Comparison of ENCODE assay signal across 25 cellular contexts in genomic region chr15:33601461-33601860, GRCh38.
"Had no signal": no experiment of that assay in that cellular context is flagged by ENCODE, and none has a peak within 500 bp of the region (broad histone marks: within the 10 kb centered on the region; RNA-seq: fewer than 3 reads in every experiment).

No MANE protein-coding gene starts in this region.

- H3K9me3 ChIP-seq: neutrophil, pancreas, prostate gland, right lobe of liver, sigmoid colon, suprapubic skin, testis, tibial artery, transverse colon, upper lobe of left lung, vagina had no signal

- H3K4me3 ChIP-seq: pancreas, prostate gland, right lobe of liver, sigmoid colon, suprapubic skin, testis, tibial artery, transverse colon, upper lobe of left lung, vagina had no signal

- H3K4me1 ChIP-seq: pancreas, prostate gland, right lobe of liver, sigmoid colon, suprapubic skin, testis, tibial artery, transverse colon, upper lobe of left lung, vagina had no signal

- FAIRE-seq: pancreas, small intestine, urothelium cell line had no signal

- H3K27me3 ChIP-seq: neutrophil, right lobe of liver, sigmoid colon, suprapubic skin, testis, tibial artery, transverse colon, upper lobe of left lung, vagina had no signal

- DNase-seq: naive thymus-derived CD8-positive, alpha-beta T cell; nephron progenitor cell; nucleus accumbens; pancreas; right cardiac atrium; right lobe of liver; sigmoid colon; small intestine; stimulated activated CD4-positive, alpha-beta T cell treated with anti-CD3 and anti-CD28 coated beads, Interleukin-15, amount 100 ng/mL, for 24 hours; stimulated activated CD4-positive, alpha-beta T cell treated with anti-CD3 and anti-CD28 coated beads, Interleukin-2, amount 100 ng/mL, for 24 hours; stimulated activated CD4-positive, alpha-beta T cell treated with anti-CD3 and anti-CD28 coated beads, Interleukin-2, amount 100 ng/mL, for 48 hours; stimulated activated CD4-positive, alpha-beta T cell treated with anti-CD3 and anti-CD28 coated beads, Interleukin-4, amount 100 ng/mL, for 24 hours; stimulated activated naive CD4-positive, alpha-beta T cell; stimulated activated naive CD8-positive, alpha-beta T cell treated with anti-CD3 and anti-CD28 coated beads, Interleukin-15, amount 100 ng/mL, for 72 hours; stimulated activated naive CD8-positive, alpha-beta T cell treated with anti-CD3 and anti-CD28 coated beads, Interleukin-15, Interleukin-2, amounts not matched to agents 100 U/mL and 50 U/mL, for 24 hours; substantia nigra; testis; tibial artery; transverse colon; upper lobe of left lung had no signal

- H3K36me3 ChIP-seq: neutrophil, pancreas, prostate gland, right lobe of liver, suprapubic skin, tibial artery, transverse colon, upper lobe of left lung, vagina had no signal

- H3K27ac ChIP-seq: neutrophil, pancreas, prostate gland, right lobe of liver, sigmoid colon, suprapubic skin, testis, tibial artery, transverse colon, upper lobe of left lung, vagina had no signal
